30 cellular contexts compared by ENCODE assay signal in genomic region chr9:134759001-134759607, GRCh38.
DNase-seq lines count a peak whose midpoint lies in the region; ATAC-seq and TF ChIP-seq lines count a peak whose summit lies in the region.
"Had no signal": no experiment of that assay in that cellular context is flagged by ENCODE, and none has a peak within 500 bp of the region (broad histone marks: within the 10 kb centered on the region; RNA-seq: fewer than 3 reads in every experiment).

No MANE protein-coding gene starts in this region.

- H2AFZ ChIP-seq in smooth muscle cell (ENCODE audit: low read depth), result no peak overlapping the region

- peaks cover 100% of the 10 kb centered on the region for H4K20me1 ChIP-seq in smooth muscle cell (ENCODE audit: low read depth)

- peaks cover 26% of the 10 kb centered on the region for H3K79me2 ChIP-seq in smooth muscle cell (ENCODE audit: low read depth)

- TF ChIP-seq CTCF in cardiac muscle cell (IDR thresholded peaks at IDR 0.05; ENCODE audit: low read depth, low read length), result no peak
- TF ChIP-seq CTCF in astrocyte of the spinal cord (IDR thresholded peaks at IDR 0.05; ENCODE audit: low read depth, low read length), result no peak
- TF ChIP-seq CTCF in smooth muscle cell (IDR thresholded peaks at IDR 0.05; ENCODE audit: borderline replicate concordance, insufficient read depth, poor library complexity, severe bottlenecking), result no peak

- DNase-seq in cardiac muscle cell (ENCODE audit: low read depth in 1 of 2, low spot score in 1 of 2) (no peak), right cardiac atrium (no peak), astrocyte of the spinal cord (ENCODE audit: low read depth, low spot score) (peak; percentile 38), iris pigment epithelial cell (ENCODE audit: low read depth) (peak; percentile 33), smooth muscle cell (lab: John Stamatoyannopoulos, UW; ENCODE audit: unreplicated experiment) (no peak), NOMO-1 treated with DMSO at 0.1 percent for 48 hours (lab: John Stamatoyannopoulos, UW; ENCODE audit: unreplicated experiment) (no peak), occipital lobe (lab: John Stamatoyannopoulos, UW) (no peak)
- DNase-seq: 8988T; activated CD4-positive, alpha-beta T cell treated with anti-CD3 and anti-CD28 coated beads for 36 hours; activated CD8-positive, alpha-beta T cell treated with anti-CD3 and anti-CD28 coated beads, Interleukin-2, amount 10 ng/mL, durations not matched to agents 7 days and 5 days; activated naive CD4-positive, alpha-beta T cell treated with anti-CD3 and anti-CD28 coated beads, Interleukin-2, amount 50 U/mL, for 16 hours; Calu3; CD4-positive, CD25-positive, alpha-beta regulatory T cell; foreskin keratinocyte; GF-D8; heart left ventricle; mucosa of descending colon; MV-4-11; natural killer cell; NCI-H1436; NCI-H2081 treated with DMSO at 0.1 percent for 48 hours; NCI-H2227 treated with DMSO at 0.1 percent for 48 hours; NCI-H526 treated with DMSO at 0.1 percent for 48 hours; ovary; SIG-M5; stimulated activated naive B cell treated with anti-CD40 and anti-IgM and Interleukin-4, amounts not matched to agents 10 μg/mL and 1 μg/mL and 100 μg/mL, for 72 hours had no signal

- H3K9me3 ChIP-seq in cardiac muscle cell (ENCODE audit: low read depth), result no peaks in the 10 kb centered on the region
- no peaks in the 10 kb centered on the region for H3K9me3 ChIP-seq in right cardiac atrium (ENCODE audit: control insufficient read depth, low read length)
- H3K9me3 ChIP-seq in smooth muscle cell (replicated peaks; ENCODE audit: low read depth), result no peaks in the 10 kb centered on the region
- H3K9me3 ChIP-seq: heart left ventricle, mucosa of descending colon, ovary had no signal

- H3K9ac ChIP-seq in smooth muscle cell (ENCODE audit: low read depth), result no peak overlapping the region

- H3K27me3 ChIP-seq in cardiac muscle cell, result no peaks in the 10 kb centered on the region
- no peaks in the 10 kb centered on the region for H3K27me3 ChIP-seq in right cardiac atrium (ENCODE audit: control insufficient read depth, insufficient read depth)
- H3K27me3 ChIP-seq in smooth muscle cell (ENCODE audit: low read depth), result no peaks in the 10 kb centered on the region
- H3K27me3 ChIP-seq: foreskin keratinocyte, heart left ventricle, ovary had no signal

- H3K4me2 ChIP-seq in smooth muscle cell, result no peak overlapping the region

- intact Hi-C loops in right cardiac atrium (cut with DNase I), result no loop called here

- H3K27ac ChIP-seq in cardiac muscle cell (peak overlapping the region; percentile 28), right cardiac atrium (ENCODE audit: low read length) (no peak overlapping the region), smooth muscle cell (ENCODE audit: low read depth) (peak overlapping the region; percentile 8)
- H3K27ac ChIP-seq: foreskin keratinocyte, heart left ventricle, ovary, skin epidermis had no signal

- H3K4me1 ChIP-seq in cardiac muscle cell (ENCODE audit: low read depth) (no peaks in the 10 kb centered on the region), right cardiac atrium (ENCODE audit: control insufficient read depth, insufficient read depth, low read length) (no peaks in the 10 kb centered on the region), smooth muscle cell (ENCODE audit: low read depth) (no peaks in the 10 kb centered on the region)
- H3K4me1 ChIP-seq: foreskin keratinocyte, heart left ventricle had no signal

- no peaks in the 10 kb centered on the region for H3K36me3 ChIP-seq in cardiac muscle cell
- peaks cover 36% of the 10 kb centered on the region for H3K36me3 ChIP-seq in smooth muscle cell (ENCODE audit: low read depth)
- H3K36me3 ChIP-seq: ovary had no signal

- ATAC-seq in right cardiac atrium, result no peak
- ATAC-seq in GM18861 (IDR thresholded peaks at IDR 0.05; ENCODE audit: unreplicated experiment), result no peak
- ATAC-seq: activated CD4-positive, alpha-beta T cell treated with anti-CD3 and anti-CD28 coated beads for 36 hours; activated CD8-positive, alpha-beta T cell treated with anti-CD3 and anti-CD28 coated beads, Interleukin-2, amount 10 ng/mL, durations not matched to agents 7 days and 5 days; esophagus mucosa; foreskin keratinocyte; heart left ventricle; mucosa of descending colon; natural killer cell; Panc1; stimulated activated naive B cell treated with anti-CD40 and anti-IgM and Interleukin-4, amounts not matched to agents 10 μg/mL and 1 μg/mL and 100 μg/mL, for 72 hours had no signal

- no peak overlapping the region for H3K4me3 ChIP-seq in cardiac muscle cell
- H3K4me3 ChIP-seq in right cardiac atrium (ENCODE audit: low read length), result no peak overlapping the region
- H3K4me3 ChIP-seq in astrocyte of the spinal cord (ENCODE audit: low read depth, low read length), result no peak overlapping the region
- no peak overlapping the region for H3K4me3 ChIP-seq in smooth muscle cell
- H3K4me3 ChIP-seq: heart left ventricle, mucosa of descending colon, ovary, skin epidermis had no signal

- peaks cover 86% of the 10 kb centered on the region for H3F3A ChIP-seq in smooth muscle cell (ENCODE audit: low read depth)

- in situ Hi-C loops in astrocyte of the spinal cord (cut with HindIII; ENCODE audit: low sequenced_read_pairs), result no loop called here

- WGBS in right cardiac atrium, result 90% methylated on average over 8 of the region's 8 CpGs
- 76% methylated on average over 8 of the region's 8 CpGs for WGBS in smooth muscle cell (ENCODE audit: low lambda C conversion rate)

Comparison
In these comparisons a context has a peak if more than half of its experiments do, and no peak if none do; other contexts are left out.
1. DNase-seq: peak in astrocyte of the spinal cord (single experiment) and iris pigment epithelial cell (single experiment); none in cardiac muscle cell (0 of 2), right cardiac atrium (0 of 3), smooth muscle cell (single experiment), NOMO-1 treated with DMSO at 0.1 percent for 48 hours (single experiment) and occipital lobe (single experiment).